Comparison of ENCODE assay signal across 7 cellular contexts in genomic region chr5:151086192-151086869, GRCh38. TPM values are rescaled to one million over a fixed set of nuclear protein-coding genes. Genes with fewer than 3 reads are reported as not detected.
DNase-seq lines count a peak whose midpoint lies in the region; ATAC-seq and TF ChIP-seq lines count a peak whose summit lies in the region.

No MANE protein-coding gene starts in this region.

- no peaks in the 10 kb centered on the region for H3K9me3 Mint-ChIP-seq in stimulated activated effector memory CD8-positive, alpha-beta T cell treated with anti-CD3 and anti-CD28 coated beads, Interleukin-12 subunit alpha, Interleukin-12 subunit beta, amount 100 ng/mL, for 72 hours

- H3K4me1 ChIP-seq in foreskin keratinocyte, result peaks cover 28% of the 10 kb centered on the region

- no peak for DNase-seq in T-helper 17 cell
- DNase-seq in foreskin keratinocyte, result no peak
- DNase-seq in stimulated activated effector memory CD8-positive, alpha-beta T cell treated with anti-CD3 and anti-CD28 coated beads, Interleukin-12 subunit alpha, Interleukin-12 subunit beta, amount 100 ng/mL, for 72 hours (ENCODE audit: low spot score in 2 of 2), result no peak
- DNase-seq in GDM1 (lab: John Stamatoyannopoulos, UW), result no peak
- DNase-seq in lower leg skin (ENCODE audit: low spot score in 2 of 2), result no peak
- DNase-seq in NCI-H446 treated with DMSO at 0.1 percent for 48 hours (lab: John Stamatoyannopoulos, UW), result no peak

- H3K4me1 Mint-ChIP-seq in T-helper 17 cell, result peaks cover 41% of the 10 kb centered on the region
- peaks cover 61% of the 10 kb centered on the region for H3K4me1 Mint-ChIP-seq in stimulated activated effector memory CD8-positive, alpha-beta T cell treated with anti-CD3 and anti-CD28 coated beads, Interleukin-12 subunit alpha, Interleukin-12 subunit beta, amount 100 ng/mL, for 72 hours

- 63 to 75% methylated on average over 6 of the region's 6 CpGs for WGBS in lower leg skin, 2 donors

- ATAC-seq in GM18511 (IDR thresholded peaks at IDR 0.05; ENCODE audit: unreplicated experiment) (peak; percentile 24), T-helper 17 cell (no peak), foreskin keratinocyte (no peak)
- no peak for ATAC-seq in stimulated activated effector memory CD8-positive, alpha-beta T cell treated with anti-CD3 and anti-CD28 coated beads, Interleukin-12 subunit alpha, Interleukin-12 subunit beta, amount 100 ng/mL, for 72 hours

- H3K27ac Mint-ChIP-seq in T-helper 17 cell, result peak overlapping the region; percentile 100
- H3K27ac Mint-ChIP-seq in stimulated activated effector memory CD8-positive, alpha-beta T cell treated with anti-CD3 and anti-CD28 coated beads, Interleukin-12 subunit alpha, Interleukin-12 subunit beta, amount 100 ng/mL, for 72 hours, result peak overlapping the region; percentile 85

- H3K27me3 Mint-ChIP-seq in T-helper 17 cell, result no peaks in the 10 kb centered on the region

- no peak overlapping the region for H3K4me3 ChIP-seq in lower leg skin (ENCODE audit: low read depth, poor library complexity, severe bottlenecking)

- no peak for TF ChIP-seq CTCF in foreskin keratinocyte (conservative IDR thresholded peaks at IDR 0.05)
- no peak for TF ChIP-seq CTCF in lower leg skin (IDR thresholded peaks at IDR 0.05)

- peak overlapping the region; percentile 95 for H3K4me3 Mint-ChIP-seq in T-helper 17 cell
- H3K4me3 Mint-ChIP-seq in stimulated activated effector memory CD8-positive, alpha-beta T cell treated with anti-CD3 and anti-CD28 coated beads, Interleukin-12 subunit alpha, Interleukin-12 subunit beta, amount 100 ng/mL, for 72 hours, result peak overlapping the region; percentile 77

- H3K9me3 ChIP-seq in T-helper 17 cell (ENCODE audit: control insufficient read depth, low read length, poor library complexity, severe bottlenecking), result no peaks in the 10 kb centered on the region

- intact Hi-C loops in lower leg skin (cut with DNase I; ENCODE audit: low total_unique reads), result no loop called here

- H3K27ac ChIP-seq in foreskin keratinocyte, result peak overlapping the region; percentile 99

- H3K36me3 Mint-ChIP-seq in T-helper 17 cell (ENCODE audit: low read depth), result peaks cover 3% of the 10 kb centered on the region
- H3K36me3 Mint-ChIP-seq in stimulated activated effector memory CD8-positive, alpha-beta T cell treated with anti-CD3 and anti-CD28 coated beads, Interleukin-12 subunit alpha, Interleukin-12 subunit beta, amount 100 ng/mL, for 72 hours, result peaks cover 80% of the 10 kb centered on the region

- TF ChIP-seq POLR2A in lower leg skin (IDR thresholded peaks at IDR 0.05), result no peak

- H3K27me3 ChIP-seq in foreskin keratinocyte, result no peaks in the 10 kb centered on the region

RNA-seq across cellular contexts. Expression of gene TNIP1, which starts 5.5 kb away (rescaled TPM):
- 100 to 1,000 TPM; 227 to 245 TPM for total RNA-seq in T-helper 17 cell
- 128 and 133 TPM in 2 replicates for total RNA-seq in foreskin keratinocyte
- 96.5 and 98.1 TPM in 2 replicates for polyA plus RNA-seq in foreskin keratinocyte
- 100 to 1,000 TPM in 1 of 4 donors, 10 to 100 TPM in 3; 91.2 to 123 (median 98.1) TPM for total RNA-seq in lower leg skin
